15 cellular contexts compared by ENCODE assay signal in the genomic region with DNA sequence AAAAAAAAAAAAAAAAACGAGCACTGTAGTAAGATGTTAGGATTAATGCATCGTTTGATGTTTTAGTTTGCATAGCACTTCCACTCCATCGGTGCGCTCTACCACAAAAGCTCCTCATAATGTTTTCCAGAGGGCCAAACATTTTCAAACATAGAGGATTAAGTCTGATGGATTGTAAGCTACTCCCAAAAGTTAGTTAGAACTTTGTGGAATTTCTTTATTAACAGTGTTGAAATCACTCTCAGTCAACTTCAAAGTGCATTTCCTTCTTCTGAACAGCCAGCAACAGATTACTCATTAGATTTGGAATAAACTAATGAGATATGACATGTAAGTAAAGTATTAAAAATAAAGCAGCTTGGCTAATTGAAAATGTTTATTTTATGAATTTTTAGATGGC. TPM values are rescaled to one million over a fixed set of nuclear protein-coding genes. Genes with fewer than 3 reads are reported as not detected.
DNase-seq lines count a peak whose midpoint lies in the region; ATAC-seq and TF ChIP-seq lines count a peak whose summit lies in the region.
"Had no signal": no experiment of that assay in that cellular context is flagged by ENCODE, and none has a peak within 500 bp of the region (broad histone marks: within the 10 kb centered on the region; RNA-seq: fewer than 3 reads in every experiment).

No MANE protein-coding gene starts in this region.

- no peaks in the 10 kb centered on the region for H3K27me3 Mint-ChIP-seq in activated CD8-positive, alpha-beta memory T cell treated with anti-CD3 and anti-CD28 coated beads, Interleukin-2, amount 10 ng/mL, durations not matched to agents 7 days and 5 days
- H3K27me3 Mint-ChIP-seq: CD4-positive, CD25-positive, alpha-beta regulatory T cell had no signal

- TF ChIP-seq CTCF in right lobe of liver (IDR thresholded peaks at IDR 0.05) (no peak), retinal pigment epithelial cell (conservative IDR thresholded peaks at IDR 0.05; ENCODE audit: low read depth, low read length) (no peak), GM10248 (IDR thresholded peaks at IDR 0.05; ENCODE audit: control extremely low read depth, extremely low read depth, low read depth, missing control alignments) (no peak)

- peak; percentile 54 for DNase-seq in EH (ENCODE audit: low read depth)
- DNase-seq in fibroblast of gingiva (ENCODE audit: low read depth), result peak; percentile 32
- no peak for DNase-seq in right lobe of liver
- DNase-seq in retinal pigment epithelial cell (ENCODE audit: low read depth), result peak; percentile 95
- DNase-seq in GM10248 (ENCODE audit: extremely low spot score), result no peak
- no peak for DNase-seq in activated CD8-positive, alpha-beta memory T cell treated with anti-CD3 and anti-CD28 coated beads, Interleukin-2, amount 10 ng/mL, durations not matched to agents 7 days and 5 days
- no peak for DNase-seq in NK-92 (lab: John Stamatoyannopoulos, UW; ENCODE audit: unreplicated experiment)
- DNase-seq: CD4-positive, CD25-positive, alpha-beta regulatory T cell; DMS153; DMS79 treated with DMSO at 0.1 percent for 48 hours; GDM1; GOT3; H9 had no signal

- intact Hi-C loops in right lobe of liver (cut with DNase I), result no loop called here

- peak in 3 of 4 donors; percentile 21 to 80 (median 73) for ATAC-seq in right lobe of liver
- ATAC-seq in activated CD8-positive, alpha-beta memory T cell treated with anti-CD3 and anti-CD28 coated beads, Interleukin-2, amount 10 ng/mL, durations not matched to agents 7 days and 5 days, result no peak

- H3K36me3 Mint-ChIP-seq in activated CD8-positive, alpha-beta memory T cell treated with anti-CD3 and anti-CD28 coated beads, Interleukin-2, amount 10 ng/mL, durations not matched to agents 7 days and 5 days, result no peaks in the 10 kb centered on the region
- H3K36me3 Mint-ChIP-seq: CD4-positive, CD25-positive, alpha-beta regulatory T cell had no signal

- H3K27ac Mint-ChIP-seq in activated CD8-positive, alpha-beta memory T cell treated with anti-CD3 and anti-CD28 coated beads, Interleukin-2, amount 10 ng/mL, durations not matched to agents 7 days and 5 days, result no peak overlapping the region
- H3K27ac Mint-ChIP-seq: CD4-positive, CD25-positive, alpha-beta regulatory T cell; H9 had no signal

- H3K36me3 ChIP-seq in right lobe of liver, result no peaks in the 10 kb centered on the region
- H3K36me3 ChIP-seq: BLaER1 had no signal

- no peak for TF ChIP-seq POLR2A in right lobe of liver (IDR thresholded peaks at IDR 0.05)

- peak overlapping the region in 1 of 3 donors; percentile 56 for H3K27ac ChIP-seq in right lobe of liver
- H3K27ac ChIP-seq: BLaER1 had no signal

- peaks cover 3% of the 10 kb centered on the region for H3K9me3 Mint-ChIP-seq in activated CD8-positive, alpha-beta memory T cell treated with anti-CD3 and anti-CD28 coated beads, Interleukin-2, amount 10 ng/mL, durations not matched to agents 7 days and 5 days (ENCODE audit: low read depth)

- H3K4me1 Mint-ChIP-seq in activated CD8-positive, alpha-beta memory T cell treated with anti-CD3 and anti-CD28 coated beads, Interleukin-2, amount 10 ng/mL, durations not matched to agents 7 days and 5 days, result no peaks in the 10 kb centered on the region

- no peaks in the 10 kb centered on the region for H3K9me3 ChIP-seq in right lobe of liver

- no peaks in the 10 kb centered on the region for H3K27me3 ChIP-seq in right lobe of liver
- H3K27me3 ChIP-seq: BLaER1 had no signal

- peaks cover 0 to 17% (median 1%) of the 10 kb centered on the region in 4 donors for H3K4me1 ChIP-seq in right lobe of liver
- H3K4me1 ChIP-seq: BLaER1 had no signal

- H3K4me3 ChIP-seq in right lobe of liver (no peak overlapping the region), retinal pigment epithelial cell (ENCODE audit: low read length) (no peak overlapping the region)
- H3K4me3 ChIP-seq: BLaER1 had no signal

- POLR2A ChIA-PET in GM10248 (lab: Yijun Ruan, JAX), result no interaction called here

- CTCF ChIA-PET in GM10248 (lab: Yijun Ruan, JAX), result interaction anchor here (1.2 to 1.3 kb wide), 2 partner anchors 8 to 13 kb away, joined by 3 to 4 read pairs; no protein-coding TSS in a partner anchor
- CTCF ChIA-PET in activated CD8-positive, alpha-beta memory T cell treated with anti-CD3 and anti-CD28 coated beads, Interleukin-2, amount 10 ng/mL, durations not matched to agents 7 days and 5 days (lab: Charles Lee), result no interaction called here

- 57% methylated on average over 4 of the region's 4 CpGs for WGBS in right lobe of liver (ENCODE audit: insufficient coverage, low coverage, low lambda C conversion rate, missing lambda C conversion rate)

- H3K4me3 Mint-ChIP-seq in activated CD8-positive, alpha-beta memory T cell treated with anti-CD3 and anti-CD28 coated beads, Interleukin-2, amount 10 ng/mL, durations not matched to agents 7 days and 5 days, result no peak overlapping the region
- H3K4me3 Mint-ChIP-seq: CD4-positive, CD25-positive, alpha-beta regulatory T cell; H9 had no signal

RNA-seq across cellular contexts. Expression of a gene that starts 30.1 kb away (rescaled TPM):
- total RNA-seq in right lobe of liver, result not detected
- total RNA-seq in activated CD8-positive, alpha-beta memory T cell treated with anti-CD3 and anti-CD28 coated beads, Interleukin-2, amount 10 ng/mL, durations not matched to agents 7 days and 5 days, result not detected
- total RNA-seq: CD4-positive, CD25-positive, alpha-beta regulatory T cell; H9; HT-29 had no signal

Comparison
In these comparisons a context has a peak if more than half of its experiments do, and no peak if none do; other contexts are left out.
1. DNase-seq: peak in EH (single experiment), fibroblast of gingiva (single experiment) and retinal pigment epithelial cell (single experiment); none in right lobe of liver (0 of 3), GM10248 (single experiment), activated CD8-positive, alpha-beta memory T cell treated with anti-CD3 and anti-CD28 coated beads, Interleukin-2, amount 10 ng/mL, durations not matched to agents 7 days and 5 days (single experiment) and NK-92 (single experiment).